9 cellular contexts compared by ENCODE assay signal in genomic region chr22:42635531-42635930, GRCh38. TPM values are rescaled to one million over a fixed set of nuclear protein-coding genes. Genes with fewer than 3 reads are reported as not detected.
DNase-seq lines count a peak whose midpoint lies in the region; ATAC-seq and TF ChIP-seq lines count a peak whose summit lies in the region.
"Had no signal": no experiment of that assay in that cellular context is flagged by ENCODE, and none has a peak within 500 bp of the region (broad histone marks: within the 10 kb centered on the region; RNA-seq: fewer than 3 reads in every experiment).

No MANE protein-coding gene starts in this region.

- no peaks in the 10 kb centered on the region for H3K27me3 Mint-ChIP-seq in nephron progenitor cell (ENCODE audit: low read depth, poor library complexity)

- peaks cover 0 to 46% (median 19%) of the 10 kb centered on the region in 3 donors for H3K4me1 ChIP-seq in esophagus squamous epithelium

- TF ChIP-seq POLR2A in esophagus squamous epithelium (IDR thresholded peaks at IDR 0.05): no peak

- H3K27me3 ChIP-seq in MG63 (no peaks in the 10 kb centered on the region), esophagus squamous epithelium (no peaks in the 10 kb centered on the region)

- in situ Hi-C loops in ACHN (cut with HindIII; ENCODE audit: low pct_ligation_motif_present, low pct_unique_long_range_greater_than_20kb, low sequenced_read_pairs): no loop called here

- peaks cover 5% of the 10 kb centered on the region for H3K4me1 Mint-ChIP-seq in nephron progenitor cell

- H3K4me3 Mint-ChIP-seq in nephron progenitor cell: no peak overlapping the region

- peaks cover 50% of the 10 kb centered on the region for H3K36me3 Mint-ChIP-seq in nephron progenitor cell (ENCODE audit: low read depth)

- ATAC-seq in GM18870 (IDR thresholded peaks at IDR 0.05; ENCODE audit: unreplicated experiment): no peak
- no peak for ATAC-seq in HG03025 (IDR thresholded peaks at IDR 0.05; ENCODE audit: low FRiP score, unreplicated experiment)

- TF ChIP-seq CTCF in esophagus squamous epithelium (IDR thresholded peaks at IDR 0.05): no peak
- TF ChIP-seq CTCF in nephron progenitor cell (IDR thresholded peaks at IDR 0.05): no peak

- 38 to 40% methylated on average over 1 of the region's 3 CpGs for WGBS in esophagus squamous epithelium, 2 donors

- H3K4me3 ChIP-seq in MG63: no peak overlapping the region
- H3K4me3 ChIP-seq in esophagus squamous epithelium: no peak overlapping the region

- intact Hi-C loops in esophagus squamous epithelium (cut with DNase I): no loop called here

- peak overlapping the region; percentile 90 for H3K27ac Mint-ChIP-seq in nephron progenitor cell

- H3K9me3 ChIP-seq in MG63 (no peaks in the 10 kb centered on the region), esophagus squamous epithelium (no peaks in the 10 kb centered on the region)

- peaks cover 56% of the 10 kb centered on the region for H3K36me3 ChIP-seq in MG63
- peaks cover 10 to 64% (median 30%) of the 10 kb centered on the region in 3 donors for H3K36me3 ChIP-seq in esophagus squamous epithelium

- peak; percentile 92 for DNase-seq in ACHN
- DNase-seq in MG63: peak; percentile 95
- no peak for DNase-seq in esophagus squamous epithelium (lab: John Stamatoyannopoulos, UW)
- no peak for DNase-seq in nephron progenitor cell
- no peak for DNase-seq in occipital lobe (lab: John Stamatoyannopoulos, UW)
- DNase-seq in COLO829 (ENCODE audit: low spot score): no peak
- DNase-seq: DND-41 had no signal

- peak overlapping the region; percentile 87 to 94 (median 90) for H3K27ac ChIP-seq in esophagus squamous epithelium

- no peaks in the 10 kb centered on the region for H3K9me3 Mint-ChIP-seq in nephron progenitor cell

RNA-seq across cellular contexts. Expression of gene ATP5MGL, which starts 4.9 kb away (rescaled TPM):
- total RNA-seq in MG63 (2014; rRNA removed; shearing (Covaris generic); ENCODE audit: low replicate concordance): not detected in 2 replicates
- total RNA-seq in esophagus squamous epithelium (under 1 TPM in 1 of 4 donors, not detected in 3; 0.76 TPM), occipital lobe (0.31 TPM)

RNA-seq across cellular contexts. Expression of gene CYB5R3, which starts 13.7 kb away (rescaled TPM):
- 48.3 and 76.3 TPM in 2 replicates for total RNA-seq in MG63 (2014; rRNA removed; shearing (Covaris generic); ENCODE audit: low replicate concordance)
- total RNA-seq in esophagus squamous epithelium (10 to 100 TPM; 49.5 to 81.6 (median 71.7) TPM), occipital lobe (14.0 TPM)

RNA-seq across cellular contexts. Expression of gene POLDIP3, which starts 20.8 kb away (rescaled TPM):
- total RNA-seq in MG63 (2014; rRNA removed; shearing (Covaris generic); ENCODE audit: low replicate concordance): 16.3 and 17.7 TPM in 2 replicates
- total RNA-seq in esophagus squamous epithelium (10 to 100 TPM; 23.3 to 33.0 (median 28.0) TPM), occipital lobe (27.1 TPM)

Comparison
In these comparisons a context has a peak if more than half of its experiments do, and no peak if none do; other contexts are left out.
1. DNase-seq: peak in ACHN (single experiment) and MG63 (single experiment); none in esophagus squamous epithelium (single experiment), nephron progenitor cell (single experiment), occipital lobe (single experiment) and COLO829 (single experiment).